Comparison of ENCODE assay signal across 11 cellular contexts in the genomic region with DNA sequence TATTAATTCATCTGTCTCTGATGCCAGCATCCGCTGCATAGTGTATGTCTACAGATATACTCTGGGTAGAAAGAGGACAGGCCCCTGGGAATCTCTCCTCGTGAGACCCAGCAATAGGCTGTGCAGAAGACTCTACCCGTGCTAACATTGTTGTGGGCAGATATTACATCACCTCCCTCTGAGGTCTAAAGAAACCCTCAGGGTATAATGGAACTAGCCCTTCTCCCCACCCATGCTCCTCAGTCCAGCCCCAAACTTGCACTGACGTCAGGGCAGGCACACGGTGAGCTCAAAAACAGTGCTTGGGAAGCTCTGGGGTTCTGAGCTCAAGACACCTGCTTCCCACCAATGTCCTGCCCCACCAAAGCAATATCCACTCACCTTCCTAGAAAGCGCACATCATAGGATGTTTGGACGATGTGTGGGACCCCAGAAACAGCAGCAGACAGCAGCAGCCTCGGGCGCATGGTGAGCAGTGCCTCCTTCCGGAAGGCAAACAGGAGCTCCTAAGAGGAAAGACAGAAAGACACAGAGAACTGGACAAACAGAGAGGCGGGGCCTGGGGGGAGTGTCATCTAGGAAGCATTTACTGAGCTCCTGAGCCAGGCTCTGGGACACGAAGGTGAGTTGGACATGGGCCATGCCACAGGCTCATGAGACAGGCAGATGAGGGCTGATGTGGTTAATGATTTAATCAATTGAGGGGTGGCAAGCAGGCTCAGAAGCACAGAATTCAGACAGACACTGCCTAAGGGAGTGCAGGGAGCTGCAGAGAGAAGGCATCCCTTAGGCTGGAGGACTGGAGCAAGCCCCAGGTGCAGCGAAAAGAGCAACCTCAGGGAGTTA. TPM values are rescaled to one million over a fixed set of nuclear protein-coding genes. Genes with fewer than 3 reads are reported as not detected.
A peak's percentile ranks its signal among the peaks of the same experiment; 100 is the strongest.
DNase-seq lines count a peak whose midpoint lies in the region; TF ChIP-seq lines count a peak whose summit lies in the region.
"Had no signal": no experiment of that assay in that cellular context is flagged by ENCODE, and none has a peak within 500 bp of the region (broad histone marks: within the 10 kb centered on the region; RNA-seq: fewer than 3 reads in every experiment).

No MANE protein-coding gene starts in this region.

- H3K9ac ChIP-seq in mammary epithelial cell (ENCODE audit: insufficient read depth, low read length): no peak overlapping the region
- H3K9ac ChIP-seq in MM.1S (ENCODE audit: low read length): no peak overlapping the region

- no peaks in the 10 kb centered on the region for H3K27me3 Mint-ChIP-seq in nephron (ENCODE audit: low read depth)

- H3K27ac Mint-ChIP-seq in nephron: peak overlapping the region; percentile 72 to 81 (median 80)

- peak; percentile 43 for DNase-seq in Daoy (ENCODE audit: low read depth)
- peak; percentile 6 for DNase-seq in NCI-H146 treated with DMSO at 0.1 percent for 48 hours (lab: John Stamatoyannopoulos, UW; ENCODE audit: unreplicated experiment)
- DNase-seq in mammary epithelial cell: peak; percentile 86
- DNase-seq in GF-D8 (lab: John Stamatoyannopoulos, UW): no peak
- no peak for DNase-seq in dedifferentiated amniotic fluid mesenchymal stem cell (ENCODE audit: extremely low spot score)
- no peak for DNase-seq in stimulated activated CD4-positive, alpha-beta T cell treated with anti-CD3 and anti-CD28 coated beads, Interleukin-2, amount 100 ng/mL, for 24 hours
- no peak for DNase-seq in MM.1S
- DNase-seq: activated naive CD4-positive, alpha-beta T cell treated with Interleukin-2 at 50 U/mL for 16 hours; posterior cingulate gyrus had no signal

- peaks cover 17% of the 10 kb centered on the region for H3K4me1 ChIP-seq in mammary epithelial cell (ENCODE audit: insufficient read depth, low read length)
- no peaks in the 10 kb centered on the region for H3K4me1 ChIP-seq in MM.1S (ENCODE audit: low read length)

- H4K20me1 ChIP-seq in mammary epithelial cell (ENCODE audit: insufficient read depth, low read length) (no peaks in the 10 kb centered on the region), MM.1S (ENCODE audit: insufficient read depth, low read length) (no peaks in the 10 kb centered on the region)

- no peaks in the 10 kb centered on the region for H3K9me3 Mint-ChIP-seq in nephron

- H2AFZ ChIP-seq in mammary epithelial cell (ENCODE audit: low read depth, low read length): peak overlapping the region; percentile 2
- no peak overlapping the region for H2AFZ ChIP-seq in MM.1S (ENCODE audit: low read length)

- H3K27ac ChIP-seq in mammary epithelial cell (ENCODE audit: insufficient read depth, low read depth, low read length) (no peak overlapping the region), MM.1S (ENCODE audit: low read length) (no peak overlapping the region)
- H3K27ac ChIP-seq: gastroesophageal sphincter had no signal

- H3K36me3 ChIP-seq in mammary epithelial cell (ENCODE audit: insufficient read depth, low read length): no peaks in the 10 kb centered on the region
- no peaks in the 10 kb centered on the region for H3K36me3 ChIP-seq in MM.1S (replicated peaks; ENCODE audit: insufficient read depth, low read length)

- no peaks in the 10 kb centered on the region for H3K4me1 Mint-ChIP-seq in nephron

- H3F3A ChIP-seq in MM.1S (ENCODE audit: insufficient read depth, low read length): no peaks in the 10 kb centered on the region

- no peak overlapping the region for H3K4me3 ChIP-seq in mammary epithelial cell (replicated peaks in 1 of 3; ENCODE audit: insufficient read depth in 1 of 3, low read depth in 2 of 3, low read length in 3 of 3)
- no peak overlapping the region for H3K4me3 ChIP-seq in MM.1S (ENCODE audit: low read length)
- H3K4me3 ChIP-seq: gastroesophageal sphincter had no signal

- CTCF ChIA-PET in mammary epithelial cell (lab: Charles Lee; ENCODE audit: low non-redundant PET): no interaction called here

- 47% methylated on average over 12 of the region's 13 CpGs for WGBS in mammary epithelial cell (ENCODE audit: low coverage, missing lambda C conversion rate)

- no peaks in the 10 kb centered on the region for H3K36me3 Mint-ChIP-seq in nephron (ENCODE audit: low read depth)

- H3K9me3 ChIP-seq in mammary epithelial cell (replicated peaks; ENCODE audit: insufficient read depth, low read length) (no peaks in the 10 kb centered on the region), MM.1S (replicated peaks; ENCODE audit: insufficient read depth, low read length) (no peaks in the 10 kb centered on the region)
- H3K9me3 ChIP-seq: gastroesophageal sphincter had no signal

- peaks cover 6% of the 10 kb centered on the region for H3K27me3 ChIP-seq in mammary epithelial cell (ENCODE audit: insufficient read depth, low read length)
- no peaks in the 10 kb centered on the region for H3K27me3 ChIP-seq in MM.1S (replicated peaks; ENCODE audit: insufficient read depth, low read length)

- H3K79me2 ChIP-seq in mammary epithelial cell (ENCODE audit: insufficient read depth, low read length) (no peaks in the 10 kb centered on the region), MM.1S (ENCODE audit: low read length) (no peaks in the 10 kb centered on the region)

- TF ChIP-seq CTCF in mammary epithelial cell (conservative IDR thresholded peaks at IDR 0.05 in 1 of 2, IDR thresholded peaks at IDR 0.05 in 1 of 2; ENCODE audit: extremely low read depth in 1 of 2, insufficient read depth in 1 of 2, low read depth in 1 of 2, low read length in 2 of 2): no peak
- TF ChIP-seq CTCF in nephron (IDR thresholded peaks at IDR 0.05; ENCODE audit: unreplicated experiment in 3 of 3): no peak
- no peak for TF ChIP-seq CTCF in MM.1S (IDR thresholded peaks at IDR 0.05; ENCODE audit: low read length)

- no TSS peak for BruUV-seq in mammary epithelial cell (replicated peaks; lab: Mats Ljungman, UMichigan)

- intact Hi-C loops in mammary epithelial cell (cut with micrococcal nuclease): no loop called here

- H3K9me2 ChIP-seq in MM.1S (replicated peaks; ENCODE audit: insufficient read depth, low read length): no peaks in the 10 kb centered on the region

- H3K4me2 ChIP-seq in mammary epithelial cell (ENCODE audit: insufficient read depth, low read depth, low read length) (peak overlapping the region; percentile 48), MM.1S (ENCODE audit: low read depth, low read length) (no peak overlapping the region)

- H3K4me3 Mint-ChIP-seq in nephron: peak overlapping the region in 1 of 3 experiments; percentile 24

- in situ Hi-C loops in mammary epithelial cell (cut with MboI; ENCODE audit: low sequenced_read_pairs in 2 of 2): no loop called here

- dilution Hi-C loops in mammary epithelial cell (cut with HindIII; ENCODE audit: low sequenced_read_pairs): no loop called here

RNA-seq across cellular contexts. Expression of a gene that starts 4.8 kb away (rescaled TPM):
- total RNA-seq in Daoy (2014; rRNA removed; shearing (Covaris generic)): 1.5 and 2.0 TPM in 2 replicates
- total RNA-seq in mammary epithelial cell: under 1 TPM; 0.17 to 0.45 TPM
- 0.25 TPM for polyA plus RNA-seq in mammary epithelial cell
- polyA minus RNA-seq in mammary epithelial cell: not detected

RNA-seq across cellular contexts. Expression of a gene that starts 26.3 kb away (rescaled TPM):
- total RNA-seq in Daoy (2014; rRNA removed; shearing (Covaris generic)): 145 and 169 TPM in 2 replicates
- 10 to 100 TPM; 51.8 to 71.0 TPM for total RNA-seq in mammary epithelial cell
- 165 TPM for polyA plus RNA-seq in mammary epithelial cell
- polyA minus RNA-seq in mammary epithelial cell: 217 TPM

RNA-seq across cellular contexts. Expression of a gene that starts 26.5 kb away (rescaled TPM):
- 722 and 890 TPM in 2 replicates for total RNA-seq in Daoy (2014; rRNA removed; shearing (Covaris generic))
- total RNA-seq in mammary epithelial cell: 100 to 1,000 TPM; 184 to 228 TPM
- polyA plus RNA-seq in mammary epithelial cell: 364 TPM
- 141 TPM for polyA minus RNA-seq in mammary epithelial cell

RNA-seq across cellular contexts. Expression of a gene that starts 51.0 kb away (rescaled TPM):
- total RNA-seq in Daoy (2014; rRNA removed; shearing (Covaris generic)): 0.11 TPM in 1 of 2 replicates, not detected in the other
- total RNA-seq in mammary epithelial cell: under 1 TPM; 0.17 to 0.42 TPM
- polyA plus RNA-seq in mammary epithelial cell: 0.16 TPM
- polyA minus RNA-seq in mammary epithelial cell: not detected

Comparison
In these comparisons a context has a peak if more than half of its experiments do, and no peak if none do; other contexts are left out.
1. DNase-seq: peak in Daoy (single experiment), NCI-H146 treated with DMSO at 0.1 percent for 48 hours (single experiment) and mammary epithelial cell (single experiment); none in GF-D8 (single experiment), dedifferentiated amniotic fluid mesenchymal stem cell (single experiment), stimulated activated CD4-positive, alpha-beta T cell treated with anti-CD3 and anti-CD28 coated beads, Interleukin-2, amount 100 ng/mL, for 24 hours (0 of 2) and MM.1S (single experiment).